In the genomic region with DNA sequence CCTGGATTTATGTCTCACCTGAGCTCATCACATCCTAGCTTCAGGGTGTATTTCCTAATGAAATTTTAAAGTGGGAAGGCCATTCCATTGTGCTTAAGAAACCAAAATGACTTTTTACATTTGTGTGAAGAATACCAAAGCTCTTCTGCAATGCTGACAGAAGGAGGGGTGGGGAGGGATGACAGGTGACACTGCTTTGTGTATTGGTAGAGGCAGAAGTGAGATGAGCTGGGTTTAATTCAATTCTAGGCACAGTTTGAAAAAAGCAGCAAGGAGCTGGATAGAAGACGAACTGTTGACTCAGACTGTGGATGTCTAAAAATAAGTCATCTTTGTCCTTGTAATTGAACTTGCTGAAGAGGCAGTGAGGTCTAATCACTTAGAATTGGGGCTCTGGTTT, we compare ENCODE assay signal across 7 cellular contexts.
"Had no signal": no experiment of that assay in that cellular context is flagged by ENCODE, and none has a peak within 500 bp of the region (broad histone marks: within the 10 kb centered on the region; RNA-seq: fewer than 3 reads in every experiment).

No MANE protein-coding gene starts in this region.

- H3K4me3 Mint-ChIP-seq: GM23338, H9, HFFc6 had no signal

- DNase-seq: GM23248, GOT3, H7, H9, HCEC 1CT, HFFc6 had no signal

- H3K4me1 Mint-ChIP-seq: GM23338, H9 had no signal

- H3K9me3 Mint-ChIP-seq: GM23338, H9, HFFc6 had no signal

- H3K27ac Mint-ChIP-seq: GM23338, HFFc6 had no signal
